23 cellular contexts compared by ENCODE assay signal in genomic region chr14:82482345-82482744, GRCh38.
"Had no signal": no experiment of that assay in that cellular context is flagged by ENCODE, and none has a peak within 500 bp of the region (broad histone marks: within the 10 kb centered on the region; RNA-seq: fewer than 3 reads in every experiment).

No MANE protein-coding gene starts in this region.

- DNase-seq: KBM-7, NCI-H1092, NCI-H1105 treated with DMSO at 0.1 percent for 48 hours, NCI-H1417 treated with DMSO at 0.1 percent for 48 hours, NCI-H146, NCI-H1694 treated with DMSO at 0.1 percent for 48 hours, NCI-H1930, NCI-H2081 treated with DMSO at 0.1 percent for 48 hours, NCI-H2171, NCI-H226, NCI-H446, NCI-H510A, NCI-H524 treated with DMSO at 0.1 percent for 48 hours, NCI-H69, NCI-H774, Right ventricle myocardium superior, RPMI8226, SIG-M5, SK-N-SH, SW 1271, T-cell had no signal

- H3K9me3 ChIP-seq: SK-N-SH had no signal

- FAIRE-seq: RCC 7860 had no signal

- ATAC-seq: T-cell had no signal

- H3K4me3 ChIP-seq: SJSA1 had no signal

- H3K27me3 ChIP-seq: SJSA1 had no signal

- H3K36me3 ChIP-seq: SJSA1 had no signal

- H3K4me1 ChIP-seq: SJSA1 had no signal

- H3K27ac ChIP-seq: SJSA1 had no signal

- H3K9ac ChIP-seq: SK-N-SH had no signal

- H3K4me2 ChIP-seq: SK-N-SH had no signal
